Comparison of ENCODE assay signal across 23 cellular contexts in the genomic region with DNA sequence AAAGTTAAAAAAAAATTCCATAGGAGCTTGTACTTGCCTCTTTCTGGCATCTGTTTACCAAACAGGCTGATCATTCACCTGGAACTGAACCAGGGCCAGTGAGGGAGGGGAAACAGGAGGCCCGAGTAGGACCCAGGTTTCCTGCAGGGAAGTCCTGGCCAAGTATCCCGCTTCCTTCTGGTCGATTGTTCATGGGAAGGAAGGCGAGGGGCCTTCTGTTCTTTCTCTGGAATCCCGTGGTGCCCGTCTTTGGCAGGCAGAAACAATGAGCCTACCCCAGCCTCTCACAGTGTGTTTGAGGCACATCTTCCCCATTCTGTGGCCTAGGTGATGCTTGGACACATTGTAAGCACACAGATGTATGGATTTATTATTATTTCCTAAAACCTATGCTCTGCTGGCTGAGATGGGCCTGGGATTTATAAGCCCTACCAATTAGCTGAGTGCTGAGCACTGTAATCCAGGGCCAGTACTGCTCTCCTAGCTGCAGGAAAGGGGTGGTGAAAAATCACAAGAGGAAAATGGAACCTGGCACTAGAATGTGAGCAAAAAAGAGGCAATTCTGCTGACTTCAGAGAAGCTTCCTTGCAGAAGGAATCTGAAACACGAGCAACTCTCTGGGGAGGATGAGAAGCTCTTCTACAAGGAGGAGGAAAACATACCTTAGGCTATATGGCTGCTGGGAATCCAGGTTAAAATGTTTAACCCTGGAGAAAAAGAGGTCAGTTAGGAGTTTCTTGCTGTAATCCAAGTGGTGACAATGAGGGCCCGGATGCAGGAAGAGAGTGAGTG. TPM values are rescaled to one million over a fixed set of nuclear protein-coding genes. Genes with fewer than 3 reads are reported as not detected.
DNase-seq lines count a peak whose midpoint lies in the region; ATAC-seq, FAIRE-seq and TF ChIP-seq lines count a peak whose summit lies in the region.
"Had no signal": no experiment of that assay in that cellular context is flagged by ENCODE, and none has a peak within 500 bp of the region (broad histone marks: within the 10 kb centered on the region; RNA-seq: fewer than 3 reads in every experiment).

No MANE protein-coding gene starts in this region.

- no peaks in the 10 kb centered on the region for H3K27me3 Mint-ChIP-seq in chondrocyte (ENCODE audit: low read depth)
- H3K27me3 Mint-ChIP-seq in mesothelial cell of epicardium (ENCODE audit: low read depth): peaks cover 1% of the 10 kb centered on the region

- no peak for TF ChIP-seq POLR2A in HepG2 (IDR thresholded peaks at IDR 0.05; ENCODE audit: insufficient read depth in 1 of 2, low read depth in 2 of 2, low read length in 2 of 2)

- H3K4me1 Mint-ChIP-seq in chondrocyte (ENCODE audit: low read depth) (peaks cover 27% of the 10 kb centered on the region), mesothelial cell of epicardium (peaks cover 8% of the 10 kb centered on the region)

- no peak overlapping the region for H3K4me3 Mint-ChIP-seq in chondrocyte (ENCODE audit: unreplicated experiment)
- no peak overlapping the region for H3K4me3 Mint-ChIP-seq in mesothelial cell of epicardium
- H3K4me3 Mint-ChIP-seq: IgD-negative memory B cell had no signal

- H3K9me3 Mint-ChIP-seq in chondrocyte (ENCODE audit: low read depth): no peaks in the 10 kb centered on the region
- no peaks in the 10 kb centered on the region for H3K9me3 Mint-ChIP-seq in mesothelial cell of epicardium
- H3K9me3 Mint-ChIP-seq: IgD-negative memory B cell had no signal

- H3K36me3 Mint-ChIP-seq in chondrocyte (ENCODE audit: low read depth) (no peaks in the 10 kb centered on the region), mesothelial cell of epicardium (no peaks in the 10 kb centered on the region)
- H3K36me3 Mint-ChIP-seq: IgD-negative memory B cell had no signal

- POLR2A ChIA-PET in HepG2 (lab: Yijun Ruan, JAX): no interaction called here

- H3K9me3 ChIP-seq in liver (ENCODE audit: control insufficient read depth in 4 of 4, low read length in 3 of 4) (no peaks in the 10 kb centered on the region), HepG2 (ENCODE audit: low read length) (no peaks in the 10 kb centered on the region), aorta (ENCODE audit: control insufficient read depth, low read length) (no peaks in the 10 kb centered on the region), Karpas-422 (ENCODE audit: low read length) (no peaks in the 10 kb centered on the region)
- H3K9me3 ChIP-seq: Caco-2, ovary, SJCRH30, thoracic aorta had no signal

- intact Hi-C loops in HepG2 (cut with micrococcal nuclease; ENCODE audit: unreplicated experiment): no loop called here
- intact Hi-C loops in aorta (cut with DNase I): loop anchor here in 1 of 2 donors (10.0 kb wide), 1 partner anchor 145 kb away; no protein-coding TSS in a partner anchor

- TF ChIP-seq CTCF in liver (IDR thresholded peaks at IDR 0.05; ENCODE audit: low read depth, low read length, missing input control): no peak
- no peak for TF ChIP-seq CTCF in HepG2 (CRISPR knock-in tag; IDR thresholded peaks at IDR 0.05)
- TF ChIP-seq CTCF in chondrocyte (IDR thresholded peaks at IDR 0.05): no peak
- TF ChIP-seq CTCF in mesothelial cell of epicardium (IDR thresholded peaks at IDR 0.05; ENCODE audit: unreplicated experiment): no peak

- no peak overlapping the region for H3K27ac ChIP-seq in liver (ENCODE audit: low read depth in 1 of 2, low read length in 2 of 2)
- H3K27ac ChIP-seq in HepG2 (ENCODE audit: extremely low read length, insufficient read depth, low read length): no peak overlapping the region
- no peak overlapping the region for H3K27ac ChIP-seq in aorta (ENCODE audit: low read depth in 1 of 2, low read length in 2 of 2)
- no peak overlapping the region for H3K27ac ChIP-seq in Karpas-422 (ENCODE audit: low read length)
- H3K27ac ChIP-seq: ovary, SJCRH30, thoracic aorta had no signal

- H3K79me2 ChIP-seq in HepG2 (ENCODE audit: insufficient read depth, low read length) (no peaks in the 10 kb centered on the region), Karpas-422 (ENCODE audit: low read length) (no peaks in the 10 kb centered on the region)

- TF ChIP-seq RAD21 in liver (IDR thresholded peaks at IDR 0.05) (no peak), HepG2 (CRISPR knock-in tag; IDR thresholded peaks at IDR 0.05) (no peak)

- H2AFZ ChIP-seq in HepG2 (ENCODE audit: low read length) (no peak overlapping the region), Karpas-422 (ENCODE audit: low read length) (no peak overlapping the region)

- H3K27me3 ChIP-seq in liver (ENCODE audit: control insufficient read depth in 4 of 4, insufficient read depth in 4 of 4, low read length in 3 of 4): no peaks in the 10 kb centered on the region
- no peaks in the 10 kb centered on the region; a peak in 2 of 5 replicates for H3K27me3 ChIP-seq in HepG2 (ENCODE audit: control insufficient read depth in 1 of 2, insufficient read depth in 2 of 2, low read length in 2 of 2)
- H3K27me3 ChIP-seq in aorta (ENCODE audit: control insufficient read depth in 1 of 2, insufficient read depth in 2 of 2, low read length in 1 of 2): no peaks in the 10 kb centered on the region
- H3K27me3 ChIP-seq in Karpas-422 (ENCODE audit: low read length): no peaks in the 10 kb centered on the region
- H3K27me3 ChIP-seq: ovary, SJCRH30 had no signal

- no peaks in the 10 kb centered on the region for H3K9me2 ChIP-seq in Karpas-422 (replicated peaks; ENCODE audit: insufficient read depth, low read length)

- ATAC-seq in HepG2: no peak
- peak; percentile 22 for ATAC-seq in aorta (ENCODE audit: low FRiP score)
- no peak for ATAC-seq in GM19452 (IDR thresholded peaks at IDR 0.05; ENCODE audit: unreplicated experiment)
- ATAC-seq: GM12878 had no signal

- CTCF ChIA-PET in HepG2 (lab: Yijun Ruan, JAX; ENCODE audit: low intra/inter-chr PET ratio, low total read pairs): no interaction called here

- no TSS peak for BruUV-seq in HepG2 (replicated peaks; lab: Mats Ljungman, UMichigan)

- 59% methylated on average over 8 of the region's 8 CpGs for WGBS in liver
- WGBS in HepG2 (ENCODE audit: low lambda C conversion rate): 25% methylated on average over 8 of the region's 8 CpGs
- WGBS in aorta, 2 donors: 69 to 72% methylated on average over 8 of the region's 8 CpGs

- DNase-seq in HepG2 (ENCODE audit: low spot score): no peak
- no peak for DNase-seq in chondrocyte (ENCODE audit: low spot score)
- no peak for DNase-seq in mesothelial cell of epicardium (ENCODE audit: low spot score in 2 of 2, unreplicated experiment in 2 of 2)
- DNase-seq in aorta: no peak
- no peak for DNase-seq in Karpas-422
- DNase-seq in dedifferentiated amniotic fluid mesenchymal stem cell (ENCODE audit: extremely low spot score): no peak
- DNase-seq: activated CD4-positive, CD25-positive, alpha-beta regulatory T cell treated with anti-CD3 and anti-CD28 coated beads, Interleukin-2, amount 50 U/mL, for 72 hours; activated CD8-positive, alpha-beta memory T cell treated with anti-CD3 and anti-CD28 coated beads, Interleukin-2, amount 50 U/mL, for 48 hours; activated naive CD4-positive, alpha-beta T cell treated with anti-CD3 and anti-CD28 coated beads, Interleukin-2, amount 50 U/mL, for 16 hours; Caco-2; kidney; NCI-H1930; NCI-H526; ovary; SJCRH30; stimulated activated CD4-positive, alpha-beta T cell treated with anti-CD3 and anti-CD28 coated beads, Interleukin-4, amount 100 ng/mL, for 24 hours had no signal

- H3K9ac ChIP-seq in liver (ENCODE audit: low read depth in 1 of 2, low read length in 2 of 2) (no peak overlapping the region), HepG2 (ENCODE audit: insufficient read depth, low read depth, low read length) (no peak overlapping the region), Karpas-422 (ENCODE audit: low read length) (no peak overlapping the region)

- TF ChIP-seq EP300 in HepG2 (IDR thresholded peaks at IDR 0.05; ENCODE audit: low read depth in 2 of 2, low read length in 2 of 2) (no peak), HepG2 (CRISPR knock-in tag; IDR thresholded peaks at IDR 0.05; ENCODE audit: borderline replicate concordance) (no peak)

- H3K4me3 ChIP-seq in liver (ENCODE audit: low read depth in 1 of 3, low read length in 3 of 3): no peak overlapping the region
- no peak overlapping the region for H3K4me3 ChIP-seq in HepG2 (replicated peaks in 1 of 3; ENCODE audit: insufficient read depth in 1 of 3, low read depth in 2 of 3, low read length in 3 of 3)
- no peak overlapping the region for H3K4me3 ChIP-seq in aorta (ENCODE audit: low read length in 2 of 2)
- no peak overlapping the region for H3K4me3 ChIP-seq in Karpas-422 (ENCODE audit: low read length)
- H3K4me3 ChIP-seq: GM12878, ovary, SJCRH30, skin epidermis, thoracic aorta had no signal

- in situ Hi-C loops in HepG2 (cut with HindIII; ENCODE audit: extremely low pct_ligation_motif_present, low pct_unique_long_range_greater_than_20kb): no loop called here

- H4K20me1 ChIP-seq in HepG2 (ENCODE audit: insufficient read depth, low read length) (no peaks in the 10 kb centered on the region), Karpas-422 (ENCODE audit: insufficient read depth, low read depth, low read length) (no peaks in the 10 kb centered on the region)

- H3K27ac Mint-ChIP-seq in chondrocyte (ENCODE audit: unreplicated experiment) (peak overlapping the region; percentile 76), mesothelial cell of epicardium (peak overlapping the region; percentile 62)
- H3K27ac Mint-ChIP-seq: IgD-negative memory B cell had no signal

- H3K4me1 ChIP-seq in liver (ENCODE audit: control insufficient read depth in 4 of 4, insufficient read depth in 4 of 4, low read length in 3 of 4) (no peaks in the 10 kb centered on the region), HepG2 (ENCODE audit: insufficient read depth, low read length) (no peaks in the 10 kb centered on the region), aorta (ENCODE audit: control insufficient read depth in 1 of 2, insufficient read depth in 2 of 2, low read length in 2 of 2) (no peaks in the 10 kb centered on the region), Karpas-422 (ENCODE audit: low read length) (no peaks in the 10 kb centered on the region)
- H3K4me1 ChIP-seq: SJCRH30 had no signal

- no peak overlapping the region for H3K4me2 ChIP-seq in HepG2 (ENCODE audit: low read depth, low read length)
- no peak overlapping the region for H3K4me2 ChIP-seq in Karpas-422 (ENCODE audit: low read depth, low read length, poor library complexity, severe bottlenecking)

- FAIRE-seq in HepG2 (lab: Jason Lieb, UNC): no peak
- FAIRE-seq: G401.6, GM12878, kidney had no signal

- no peaks in the 10 kb centered on the region for H3K36me3 ChIP-seq in liver (ENCODE audit: control insufficient read depth in 4 of 4, insufficient read depth in 3 of 4, low read depth in 1 of 4, low read length in 3 of 4)
- no peaks in the 10 kb centered on the region for H3K36me3 ChIP-seq in HepG2 (replicated peaks in 1 of 2; ENCODE audit: control insufficient read depth in 1 of 2, insufficient read depth in 2 of 2, low read length in 2 of 2)
- H3K36me3 ChIP-seq in aorta (ENCODE audit: control insufficient read depth in 1 of 2, insufficient read depth in 2 of 2, low read length in 1 of 2): no peaks in the 10 kb centered on the region
- no peaks in the 10 kb centered on the region for H3K36me3 ChIP-seq in Karpas-422 (ENCODE audit: insufficient read depth, low read length)
- H3K36me3 ChIP-seq: ovary, SJCRH30, thoracic aorta had no signal

RNA-seq across cellular contexts. Expression of a gene that starts 53.5 kb away (rescaled TPM):
- total RNA-seq in liver (1 to 10 TPM; 6.6 to 8.5 TPM), HepG2 (2016; rRNA removed; fragmentation: Illumina TruSeq; extraction: Trizol) (not detected in 2 replicates), chondrocyte (47.8 to 72.4 TPM (median 50.7 TPM) in 3 replicates), mesothelial cell of epicardium (5.2 to 6.7 TPM (median 6.5 TPM) in 3 replicates), aorta (10 to 100 TPM in 1 of 2 donors, 1 to 10 TPM in 1; 4.7 to 15.3 TPM)
- polyA plus RNA-seq in liver (1 to 10 TPM; 1.2 to 2.4 TPM), HepG2 (2011; rRNA removed) (0.16 TPM in 1 of 2 replicates, not detected in the other), aorta (1 to 10 TPM; 3.3 to 6.0 TPM)
- total RNA-seq in HepG2 (2016; cell fraction: cytosol; rRNA removed; fragmentation: Illumina TruSeq; extraction: Trizol; ENCODE audit: low read depth): not detected in 2 replicates
- total RNA-seq in HepG2 (2016; cell fraction: insoluble cytoplasmic fraction; rRNA removed; fragmentation: Illumina TruSeq; extraction: Trizol): not detected in 2 replicates
- not detected in 2 replicates for total RNA-seq in HepG2 (2016; cell fraction: membrane; rRNA removed; fragmentation: Illumina TruSeq; extraction: Trizol)
- not detected in 2 replicates for total RNA-seq in HepG2 (2016; cell fraction: nucleus; rRNA removed; fragmentation: Illumina TruSeq; extraction: Trizol)
- 0.05 and 0.07 TPM in 2 replicates for polyA plus RNA-seq in HepG2 (2011; cell fraction: cytosol; rRNA removed)
- 0.54 and 0.64 TPM in 2 replicates for polyA plus RNA-seq in HepG2 (2011; cell fraction: nucleus; rRNA removed)
- not detected in 2 replicates for polyA plus RNA-seq in HepG2 (2012)
- not detected in 2 replicates for polyA plus RNA-seq in HepG2 (2016; cell fraction: cytosol; fragmentation: Illumina TruSeq; extraction: Trizol; ENCODE audit: low read depth)
- not detected in 2 replicates for polyA plus RNA-seq in HepG2 (2016; cell fraction: insoluble cytoplasmic fraction; fragmentation: Illumina TruSeq; extraction: Trizol; ENCODE audit: low read depth)
- not detected in 2 replicates for polyA plus RNA-seq in HepG2 (2016; cell fraction: membrane; fragmentation: Illumina TruSeq; extraction: Trizol; ENCODE audit: low read depth)
- polyA plus RNA-seq in HepG2 (2016; cell fraction: nucleus; fragmentation: Illumina TruSeq; extraction: Trizol; ENCODE audit: insufficient read depth, low read depth): not detected in 2 replicates
- 0.40 and 6.6 TPM in 2 replicates for polyA minus RNA-seq in HepG2 (2011; rRNA and poly(A)+ RNA removed; ENCODE audit: low replicate concordance)
- not detected in 2 replicates for polyA minus RNA-seq in HepG2 (2011; cell fraction: cytosol; rRNA and poly(A)+ RNA removed)
- not detected in 2 replicates for polyA minus RNA-seq in HepG2 (2011; cell fraction: nucleus; rRNA and poly(A)+ RNA removed)
- total RNA-seq in Karpas-422 (2014; rRNA removed; shearing (Covaris generic); ENCODE audit: low replicate concordance): not detected in 2 replicates
- total RNA-seq: Caco-2 had no signal
